In the genomic region with DNA sequence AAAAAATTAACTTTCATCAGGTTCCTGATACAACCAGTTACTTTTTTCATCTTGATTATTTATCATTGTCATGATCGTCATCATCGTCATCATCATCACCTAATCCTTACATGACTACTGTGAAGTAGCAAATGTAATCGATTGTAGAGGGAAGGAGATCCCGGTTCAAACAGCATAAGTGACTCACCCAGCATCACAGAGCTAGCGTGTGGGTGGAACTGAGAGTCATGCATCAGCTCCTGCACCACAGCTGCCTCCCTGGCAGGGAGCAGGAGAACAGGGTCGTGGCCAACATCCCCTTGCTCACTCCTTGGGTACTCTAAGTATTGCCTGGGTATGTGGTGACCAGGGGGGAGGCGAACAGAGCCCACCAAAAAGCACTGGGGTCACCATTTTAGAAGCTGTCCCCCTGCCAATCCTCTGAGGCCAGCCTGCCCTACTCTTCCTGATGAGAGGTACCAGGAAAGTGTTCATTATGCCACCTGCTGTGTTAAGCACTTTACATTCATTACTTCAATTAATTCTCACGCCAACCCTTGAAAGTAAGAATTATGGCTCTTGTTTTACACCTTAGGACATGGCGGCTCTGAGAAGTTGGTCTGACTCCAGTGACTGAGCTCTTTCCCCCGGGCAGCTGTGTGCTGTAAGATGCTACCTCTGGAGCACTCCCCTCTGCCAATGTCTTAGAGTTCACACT, we compare ENCODE assay signal across 8 cellular contexts.
DNase-seq lines count a peak whose midpoint lies in the region; ATAC-seq and TF ChIP-seq lines count a peak whose summit lies in the region.

No MANE protein-coding gene starts in this region.

- no peak overlapping the region for H3K27ac Mint-ChIP-seq in HFFc6
- H3K27ac Mint-ChIP-seq in T-helper 17 cell, result no peak overlapping the region

- H3K36me3 Mint-ChIP-seq in HFFc6 (ENCODE audit: low read depth), result no peaks in the 10 kb centered on the region
- no peaks in the 10 kb centered on the region for H3K36me3 Mint-ChIP-seq in T-helper 17 cell (ENCODE audit: low read depth)

- no peak for TF ChIP-seq CTCF in HFFc6 (IDR thresholded peaks at IDR 0.05)
- TF ChIP-seq CTCF in epithelial cell of esophagus (IDR thresholded peaks at IDR 0.05; ENCODE audit: insufficient read depth, low read depth, low read length, missing control alignments), result no peak
- TF ChIP-seq CTCF in prostate gland (IDR thresholded peaks at IDR 0.05), result no peak

- H3K4me3 Mint-ChIP-seq in HFFc6 (no peak overlapping the region), T-helper 17 cell (no peak overlapping the region)

- H3K4me1 ChIP-seq in prostate gland (replicated peaks), result no peaks in the 10 kb centered on the region

- no peak for TF ChIP-seq POLR2A in prostate gland (IDR thresholded peaks at IDR 0.05)

- H3K27me3 ChIP-seq in prostate gland (replicated peaks; ENCODE audit: insufficient read depth), result no peaks in the 10 kb centered on the region

- H3K4me3 ChIP-seq in epithelial cell of esophagus (ENCODE audit: low read length) (no peak overlapping the region), prostate gland (no peak overlapping the region)

- no peaks in the 10 kb centered on the region for H3K9me3 Mint-ChIP-seq in HFFc6

- H3K27me3 Mint-ChIP-seq in HFFc6 (ENCODE audit: insufficient read depth), result peaks cover 17% of the 10 kb centered on the region
- H3K27me3 Mint-ChIP-seq in T-helper 17 cell, result no peaks in the 10 kb centered on the region

- DNase-seq in Daoy (ENCODE audit: low read depth) (peak; percentile 87), HFFc6 (peak; percentile 34), T-helper 17 cell (no peak), epithelial cell of esophagus (ENCODE audit: low read depth) (peak; percentile 79), prostate gland (ENCODE audit: low spot score) (no peak), retina (no peak)
- peak; percentile 39 for DNase-seq in stimulated activated CD8-positive, alpha-beta memory T cell treated with anti-CD3 and anti-CD28 coated beads, Interleukin-12 subunit alpha, Interleukin-12 subunit beta, amount 100 ng/mL, for 4 hours (ENCODE audit: low read depth)

- no peaks in the 10 kb centered on the region for H3K36me3 ChIP-seq in prostate gland

- H3K27ac ChIP-seq in prostate gland, result no peak overlapping the region

- peaks cover 18% of the 10 kb centered on the region for H3K4me1 Mint-ChIP-seq in HFFc6 (ENCODE audit: low read depth)
- H3K4me1 Mint-ChIP-seq in T-helper 17 cell, result peaks cover 6% of the 10 kb centered on the region

- 81% methylated on average over 10 of the region's 10 CpGs for WGBS in prostate gland

- H3K9me3 ChIP-seq in T-helper 17 cell (ENCODE audit: control insufficient read depth, low read length, poor library complexity, severe bottlenecking), result no peaks in the 10 kb centered on the region
- no peaks in the 10 kb centered on the region for H3K9me3 ChIP-seq in prostate gland

- ATAC-seq in T-helper 17 cell (peak; percentile 57), GM19455 (IDR thresholded peaks at IDR 0.05; ENCODE audit: unreplicated experiment) (no peak)

- intact Hi-C loops in prostate gland (cut with DNase I), result no loop called here

Comparison
In these comparisons a context has a peak if more than half of its experiments do, and no peak if none do; other contexts are left out.
1. DNase-seq: peak in Daoy (single experiment), HFFc6 (single experiment), epithelial cell of esophagus (single experiment) and stimulated activated CD8-positive, alpha-beta memory T cell treated with anti-CD3 and anti-CD28 coated beads, Interleukin-12 subunit alpha, Interleukin-12 subunit beta, amount 100 ng/mL, for 4 hours (single experiment); none in T-helper 17 cell (0 of 3), prostate gland (single experiment) and retina (single experiment).